ENCODE assay signal across 39 cellular contexts in genomic region chr7:88851220-88851619, GRCh38. TPM values are rescaled to one million over a fixed set of nuclear protein-coding genes. Genes with fewer than 3 reads are reported as not detected.
"Had no signal": no experiment of that assay in that cellular context is flagged by ENCODE, and none has a peak within 500 bp of the region (broad histone marks: within the 10 kb centered on the region; RNA-seq: fewer than 3 reads in every experiment).

No MANE protein-coding gene starts in this region.

- H3K36me3 ChIP-seq: MG63 had no signal

- H3K4me3 ChIP-seq: MG63 had no signal

- H3K9ac ChIP-seq: KMS-11 had no signal

- DNase-seq: Karpas-422, Kasumi-1, MG63, MM.1S, MV-4-11, NCI-H1048, NCI-H1092, NCI-H1092 treated with DMSO at 0.1 percent for 48 hours, NCI-H1105, NCI-H1105 treated with DMSO at 0.1 percent for 48 hours, NCI-H1417, NCI-H1417 treated with DMSO at 0.1 percent for 48 hours, NCI-H1436, NCI-H1436 treated with DMSO at 0.1 percent for 48 hours, NCI-H146, NCI-H1694, NCI-H1694 treated with DMSO at 0.1 percent for 48 hours, NCI-H187, NCI-H187 treated with DMSO at 0.1 percent for 48 hours, NCI-H1930, NCI-H2029, NCI-H2029 treated with DMSO at 0.1 percent for 48 hours, NCI-H2081, NCI-H2081 treated with DMSO at 0.1 percent for 48 hours, NCI-H2107, NCI-H2171, NCI-H2171 treated with DMSO at 0.1 percent for 48 hours, NCI-H2227 treated with DMSO at 0.1 percent for 48 hours, NCI-H226, NCI-H345, NCI-H446, NCI-H446 treated with DMSO at 0.1 percent for 48 hours, NCI-H510A, NCI-H510A treated with DMSO at 0.1 percent for 48 hours had no signal

- H3K27me3 ChIP-seq: MG63 had no signal

- H3K27ac ChIP-seq: KMS-11 had no signal

- H3K4me2 ChIP-seq: KMS-11 had no signal

RNA-seq across cellular contexts. Expression of gene TEX47, which starts 55.7 kb away (rescaled TPM):
- total RNA-seq: LHCN-M2, M059J, MCF 10A, NCI-H460 had no signal
